Comparison of ENCODE assay signal across 24 cellular contexts in genomic region chr5:71972777-71973473, GRCh38.
A peak's percentile ranks its signal among the peaks of the same experiment; 100 is the strongest.
DNase-seq lines count a peak whose midpoint lies in the region; ATAC-seq and TF ChIP-seq lines count a peak whose summit lies in the region.
"Had no signal": no experiment of that assay in that cellular context is flagged by ENCODE, and none has a peak within 500 bp of the region (broad histone marks: within the 10 kb centered on the region; RNA-seq: fewer than 3 reads in every experiment).

No MANE protein-coding gene starts in this region.

- H3K36me3 ChIP-seq in adrenal gland (replicated peaks in 1 of 2) (no peaks in the 10 kb centered on the region), heart right ventricle (no peaks in the 10 kb centered on the region), mesodermal cell (ENCODE audit: control insufficient read depth, insufficient read depth, low read length) (no peaks in the 10 kb centered on the region), testis (ENCODE audit: low read depth, missing control alignments) (no peaks in the 10 kb centered on the region)
- H3K36me3 ChIP-seq: BE2C, SJSA1 had no signal

- H3K9me3 ChIP-seq in adrenal gland (replicated peaks in 1 of 3), result no peaks in the 10 kb centered on the region
- no peaks in the 10 kb centered on the region for H3K9me3 ChIP-seq in heart right ventricle
- no peaks in the 10 kb centered on the region for H3K9me3 ChIP-seq in mesodermal cell (ENCODE audit: control insufficient read depth, low read length)
- H3K9me3 ChIP-seq in testis, result no peaks in the 10 kb centered on the region
- H3K9me3 ChIP-seq: BE2C, SJSA1 had no signal

- ATAC-seq in heart right ventricle (peak in 7 of 8 donors; percentile 71 to 90 (median 89)), HG02970 (IDR thresholded peaks at IDR 0.05; ENCODE audit: low FRiP score, unreplicated experiment) (no peak), HG02610 (IDR thresholded peaks at IDR 0.05; ENCODE audit: unreplicated experiment) (no peak)
- ATAC-seq: activated CD4-positive, CD25-positive, alpha-beta regulatory T cell treated with anti-CD3 and anti-CD28 coated beads, Interleukin-2, amount 50 U/mL, for 24 hours; K562; Panc1; stimulated activated naive B cell treated with anti-CD40 and anti-IgM and Interleukin-4, amounts not matched to agents 10 μg/mL and 1 μg/mL and 100 μg/mL, for 72 hours; T-cell had no signal

- 83 to 90% (median 85%) methylated on average over 8 of the region's 8 CpGs for WGBS in adrenal gland, 4 donors
- WGBS in heart right ventricle, 2 donors, result 49 to 51% methylated on average over 8 of the region's 8 CpGs
- WGBS in mesodermal cell (ENCODE audit: insufficient coverage in 2 of 2), 2 experiments, result 86% methylated on average over 4 to 7 of the region's 8 CpGs
- 60% methylated on average over 8 of the region's 8 CpGs for WGBS in testis, 2 donors

- H3K27me3 ChIP-seq in adrenal gland, result no peaks in the 10 kb centered on the region
- H3K27me3 ChIP-seq in heart right ventricle, result no peaks in the 10 kb centered on the region
- no peaks in the 10 kb centered on the region for H3K27me3 ChIP-seq in testis
- H3K27me3 ChIP-seq: BE2C had no signal

- TF ChIP-seq CTCF in adrenal gland (IDR thresholded peaks at IDR 0.05) (no peak), heart right ventricle (IDR thresholded peaks at IDR 0.05) (no peak), testis (IDR thresholded peaks at IDR 0.05) (no peak)

- H3K4me1 ChIP-seq in adrenal gland (replicated peaks in 1 of 2), result peaks cover 17 to 18% of the 10 kb centered on the region in 2 donors
- H3K4me1 ChIP-seq in heart right ventricle, result peaks cover 0 to 24% (median 15%) of the 10 kb centered on the region in 9 donors
- peaks cover 6% of the 10 kb centered on the region for H3K4me1 ChIP-seq in mesodermal cell (ENCODE audit: control insufficient read depth, insufficient read depth, low read length, poor library complexity, severe bottlenecking)
- peaks cover 26% of the 10 kb centered on the region for H3K4me1 ChIP-seq in testis
- H3K4me1 ChIP-seq: SJSA1 had no signal

- peak overlapping the region in 4 of 5 donors; percentile 44 to 86 (median 60) for H3K27ac ChIP-seq in adrenal gland
- H3K27ac ChIP-seq in heart right ventricle, result peak overlapping the region in 9 of 10 donors; percentile 39 to 71 (median 60)
- H3K27ac ChIP-seq in mesodermal cell (ENCODE audit: low read depth, low read length, severe bottlenecking), result peak overlapping the region; percentile 43
- H3K27ac ChIP-seq in testis, result peak overlapping the region; percentile 81 to 83
- H3K27ac ChIP-seq: SJSA1 had no signal

- DNase-seq in adrenal gland (peak in 5 of 7 donors; percentile 13 to 73 (median 41)), heart right ventricle (peak in 1 of 2 donors; percentile 16), testis (no peak), NCI-H345 (lab: John Stamatoyannopoulos, UW) (no peak)
- DNase-seq in activated CD4-positive, CD25-positive, alpha-beta regulatory T cell treated with anti-CD3 and anti-CD28 coated beads, Interleukin-2, amount 50 U/mL, for 72 hours, result no peak
- DNase-seq: activated CD4-positive, alpha-beta memory T cell treated with anti-CD3 and anti-CD28 coated beads, Interleukin-2, amount 10 ng/mL, durations not matched to agents 7 days and 5 days; BE2C; effector CD4-positive, alpha-beta T cell; foreskin fibroblast; GF-D8; NCI-H1417 treated with DMSO at 0.1 percent for 48 hours; NCI-H524 treated with DMSO at 0.1 percent for 48 hours; stimulated activated CD4-positive, alpha-beta T cell treated with anti-CD3 and anti-CD28 coated beads, Interleukin-12 subunit alpha, Interleukin-12 subunit beta, amount 100 ng/mL, for 4 hours; stimulated activated CD4-positive, alpha-beta T cell treated with anti-CD3 and anti-CD28 coated beads, Interleukin-4, amount 100 ng/mL, for 24 hours; stimulated activated naive B cell treated with anti-CD40 and anti-IgM and Interleukin-4, amounts not matched to agents 10 μg/mL and 1 μg/mL and 100 μg/mL, for 72 hours; T-cell had no signal

- no peak overlapping the region for H3K4me3 ChIP-seq in adrenal gland
- no peak overlapping the region for H3K4me3 ChIP-seq in heart right ventricle
- no peak overlapping the region for H3K4me3 ChIP-seq in mesodermal cell (ENCODE audit: extremely low read depth, insufficient read depth, low read length, poor library complexity, severe bottlenecking)
- no peak overlapping the region for H3K4me3 ChIP-seq in testis
- H3K4me3 ChIP-seq: K562, lung, SJSA1 had no signal

- intact Hi-C loops in adrenal gland (cut with DNase I), result no loop called here
- intact Hi-C loops in heart right ventricle (cut with DNase I), result loop anchor here in 2 of 10 donors (5.0 to 10.0 kb wide), 3 partner anchors 46 to 188 kb away; no protein-coding TSS in a partner anchor
- intact Hi-C loops in testis (cut with DNase I; ENCODE audit: low total_unique reads), result no loop called here

- TF ChIP-seq POLR2A in adrenal gland (IDR thresholded peaks at IDR 0.05) (no peak), testis (IDR thresholded peaks at IDR 0.05) (no peak)

Comparison
In these comparisons a context has a peak if more than half of its experiments do, and no peak if none do; other contexts are left out.
1. DNase-seq: peak in adrenal gland (5 of 7); none in testis (single experiment), activated CD4-positive, CD25-positive, alpha-beta regulatory T cell treated with anti-CD3 and anti-CD28 coated beads, Interleukin-2, amount 50 U/mL, for 72 hours (single experiment) and NCI-H345 (single experiment).
2. ATAC-seq: peak in heart right ventricle (7 of 8); none in HG02970 (single experiment) and HG02610 (single experiment).
3. Peak in every context shown above with its lines, with median percentiles within 50 percentile points of each other: H3K27ac ChIP-seq.